Comparison of ENCODE assay signal across 18 cellular contexts in the genomic region with DNA sequence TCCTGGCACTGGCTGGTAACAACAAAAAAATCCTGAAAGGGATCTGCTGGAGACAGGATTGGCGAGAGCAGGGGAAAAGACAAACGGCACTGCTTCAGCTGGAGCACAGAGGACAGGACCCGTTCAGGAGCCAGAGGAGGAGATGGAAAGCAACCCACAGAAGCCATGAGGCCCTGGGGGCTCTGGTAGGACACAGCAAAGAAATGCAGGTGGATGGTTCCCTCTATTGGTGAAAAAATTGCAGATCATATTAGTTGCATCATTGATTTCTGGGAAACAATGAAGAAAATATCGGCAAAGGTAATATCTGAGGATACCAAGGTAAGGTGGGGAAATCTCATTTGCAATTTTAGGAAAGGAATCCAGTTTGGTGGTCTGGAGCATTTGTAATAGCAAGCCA. TPM values are rescaled to one million over a fixed set of nuclear protein-coding genes. Genes with fewer than 3 reads are reported as not detected.
DNase-seq lines count a peak whose midpoint lies in the region; TF ChIP-seq lines count a peak whose summit lies in the region.
"Had no signal": no experiment of that assay in that cellular context is flagged by ENCODE, and none has a peak within 500 bp of the region (broad histone marks: within the 10 kb centered on the region; RNA-seq: fewer than 3 reads in every experiment).

No MANE protein-coding gene starts in this region.

- H3K27me3 Mint-ChIP-seq in neural progenitor cell (ENCODE audit: insufficient read depth, low read depth): no peaks in the 10 kb centered on the region

- CTCF ChIA-PET in HEK293T (lab: Yijun Ruan, JAX): interaction anchor here (0.6 kb wide), 1 partner anchor 13 kb away, joined by 3 read pairs; no protein-coding TSS in a partner anchor

- H3K4me3 Mint-ChIP-seq in neural progenitor cell: no peak overlapping the region

- in situ Hi-C loops in brain microvascular endothelial cell (cut with HindIII; ENCODE audit: low pct_ligation_motif_present, low sequenced_read_pairs): no loop called here

- no peaks in the 10 kb centered on the region for H3K9me3 ChIP-seq in neural progenitor cell (ENCODE audit: low read depth)
- H3K9me3 ChIP-seq: A549, body of pancreas, gastroesophageal sphincter, tibial nerve had no signal

- H3K4me2 ChIP-seq in neural progenitor cell: no peak overlapping the region
- H3K4me2 ChIP-seq: A549 had no signal

- no peak overlapping the region for H3K27ac Mint-ChIP-seq in neural progenitor cell

- peak overlapping the region; percentile 26 for H2AFZ ChIP-seq in neural progenitor cell (replicated peaks)

- H3K4me3 ChIP-seq in brain microvascular endothelial cell (ENCODE audit: low read depth, low read length) (no peak overlapping the region), neural progenitor cell (no peak overlapping the region)
- H3K4me3 ChIP-seq: A549, body of pancreas, gastroesophageal sphincter, tibial nerve had no signal

- H3K79me2 ChIP-seq in neural progenitor cell (ENCODE audit: low read depth): no peaks in the 10 kb centered on the region

- H3K27me3 ChIP-seq in brain microvascular endothelial cell (replicated peaks): no peaks in the 10 kb centered on the region
- no peaks in the 10 kb centered on the region for H3K27me3 ChIP-seq in neural progenitor cell
- H3K27me3 ChIP-seq: body of pancreas, gastroesophageal sphincter had no signal

- peaks cover 5% of the 10 kb centered on the region for H3K4me1 ChIP-seq in neural progenitor cell
- H3K4me1 ChIP-seq: A549, body of pancreas, gastroesophageal sphincter, tibial nerve had no signal

- H3F3A ChIP-seq in neural progenitor cell (ENCODE audit: low read depth): no peaks in the 10 kb centered on the region

- H3K9ac ChIP-seq in neural progenitor cell: no peak overlapping the region

- H3K36me3 ChIP-seq in brain microvascular endothelial cell (replicated peaks) (no peaks in the 10 kb centered on the region), neural progenitor cell (no peaks in the 10 kb centered on the region)
- H3K36me3 ChIP-seq: gastroesophageal sphincter, tibial nerve had no signal

- H3K27ac ChIP-seq in brain microvascular endothelial cell: no peak overlapping the region
- no peak overlapping the region for H3K27ac ChIP-seq in neural progenitor cell
- H3K27ac ChIP-seq: A549, body of pancreas, gastroesophageal sphincter, tibial nerve had no signal

- no peaks in the 10 kb centered on the region for H3K4me1 Mint-ChIP-seq in neural progenitor cell

- TF ChIP-seq CTCF in brain microvascular endothelial cell (IDR thresholded peaks at IDR 0.05; ENCODE audit: low read depth, low read length, missing control alignments) (peak; percentile 18), neural progenitor cell (IDR thresholded peaks at IDR 0.05) (peak; percentile 24)

- peak; percentile 31 for DNase-seq in NCI-H2171 treated with DMSO at 0.1 percent for 48 hours (lab: John Stamatoyannopoulos, UW)
- no peak for DNase-seq in NCI-H2171 (lab: John Stamatoyannopoulos, UW)
- peak; percentile 8 to 49 for DNase-seq in NCI-H524 (lab: John Stamatoyannopoulos, UW)
- no peak for DNase-seq in brain microvascular endothelial cell
- no peak for DNase-seq in neural progenitor cell (ENCODE audit: low spot score)
- no peak for DNase-seq in NCI-H2196 (lab: John Stamatoyannopoulos, UW; ENCODE audit: unreplicated experiment)
- DNase-seq in HEK293T (ENCODE audit: extremely low spot score): no peak
- DNase-seq in kidney glomerular epithelial cell (lab: John Stamatoyannopoulos, UW): no peak
- DNase-seq: body of pancreas; effector CD8-positive, alpha-beta T cell; KG1; left cardiac atrium; NCI-H2081; stimulated activated CD4-positive, alpha-beta T cell treated with anti-CD3 and anti-CD28 coated beads, Interleukin-1b, Interleukin-23, amount 100 ng/mL, for 48 hours; stimulated activated CD8-positive, alpha-beta memory T cell treated with anti-CD3 and anti-CD28 coated beads, Interleukin-4, amount 100 ng/mL, for 48 hours had no signal

- H4K20me1 ChIP-seq in neural progenitor cell (ENCODE audit: low read depth): no peaks in the 10 kb centered on the region

- no peaks in the 10 kb centered on the region for H3K9me3 Mint-ChIP-seq in neural progenitor cell

- POLR2A ChIA-PET in HEK293T (lab: Yijun Ruan, JAX): no interaction called here

- no peaks in the 10 kb centered on the region for H3K36me3 Mint-ChIP-seq in neural progenitor cell

TF ChIP-seq in HEK293T, 16 proteins besides CTCF, POLR2A, EP300 and RAD21:
- TF ChIP-seq SP1 (IDR thresholded peaks at IDR 0.05) (no peak), LEF1 (IDR thresholded peaks at IDR 0.05; ENCODE audit: borderline replicate concordance) (no peak)

RNA-seq across cellular contexts. Expression of a gene that starts 25.7 kb away (rescaled TPM):
- 71.8 and 137 TPM in 2 replicates for total RNA-seq in neural progenitor cell (ENCODE audit: low replicate concordance)

Comparison
In these comparisons a context has a peak if more than half of its experiments do, and no peak if none do; other contexts are left out.
1. DNase-seq: peak in NCI-H2171 treated with DMSO at 0.1 percent for 48 hours (single experiment) and NCI-H524 (2 of 2); none in NCI-H2171 (single experiment), brain microvascular endothelial cell (single experiment), neural progenitor cell (single experiment), NCI-H2196 (single experiment), HEK293T (single experiment) and kidney glomerular epithelial cell (single experiment).